Comparison of ENCODE assay signal across 29 cellular contexts in genomic region chr2:193847991-193848390, GRCh38.
"Had no signal": no experiment of that assay in that cellular context is flagged by ENCODE, and none has a peak within 500 bp of the region (broad histone marks: within the 10 kb centered on the region; RNA-seq: fewer than 3 reads in every experiment).

No MANE protein-coding gene starts in this region.

- H3K27me3 ChIP-seq: Peyer's patch, SJCRH30 had no signal

- H3K36me3 ChIP-seq: Peyer's patch, SJCRH30 had no signal

- H3K27ac Mint-ChIP-seq: activated naive CD4-positive, alpha-beta T cell treated with anti-CD3 and anti-CD28 coated beads, Interleukin-2, amount 10 ng/mL, durations not matched to agents 7 days and 5 days; activated naive CD8-positive, alpha-beta T cell treated with anti-CD3 and anti-CD28 coated beads, Interleukin-2, amount 10 ng/mL, durations not matched to agents 7 days and 5 days; IgD-negative memory B cell; T-helper 17 cell; WTC11 had no signal

- H3K4me3 ChIP-seq: Peyer's patch, SJCRH30 had no signal

- H3K4me1 Mint-ChIP-seq: activated naive CD4-positive, alpha-beta T cell treated with anti-CD3 and anti-CD28 coated beads, Interleukin-2, amount 10 ng/mL, durations not matched to agents 7 days and 5 days; activated naive CD8-positive, alpha-beta T cell treated with anti-CD3 and anti-CD28 coated beads, Interleukin-2, amount 10 ng/mL, durations not matched to agents 7 days and 5 days; IgD-negative memory B cell; T-helper 17 cell had no signal

- ATAC-seq: activated T-cell treated with anti-CD3 and anti-CD28 coated beads, Interleukin-2, amount 50 U/mL, for 4 hours; T-helper 17 cell; WTC11 had no signal

- H3K9me3 Mint-ChIP-seq: activated naive CD4-positive, alpha-beta T cell treated with anti-CD3 and anti-CD28 coated beads, Interleukin-2, amount 10 ng/mL, durations not matched to agents 7 days and 5 days; activated naive CD8-positive, alpha-beta T cell treated with anti-CD3 and anti-CD28 coated beads, Interleukin-2, amount 10 ng/mL, durations not matched to agents 7 days and 5 days; activated T-cell treated with anti-CD3 and anti-CD28 coated beads, Interleukin-2, amount 50 U/mL, for 4 hours had no signal

- H3K36me3 Mint-ChIP-seq: activated naive CD4-positive, alpha-beta T cell treated with anti-CD3 and anti-CD28 coated beads, Interleukin-2, amount 10 ng/mL, durations not matched to agents 7 days and 5 days; activated naive CD8-positive, alpha-beta T cell treated with anti-CD3 and anti-CD28 coated beads, Interleukin-2, amount 10 ng/mL, durations not matched to agents 7 days and 5 days; IgD-negative memory B cell; WTC11 had no signal

- H3K27me3 Mint-ChIP-seq: activated naive CD4-positive, alpha-beta T cell treated with anti-CD3 and anti-CD28 coated beads, Interleukin-2, amount 10 ng/mL, durations not matched to agents 7 days and 5 days; activated naive CD8-positive, alpha-beta T cell treated with anti-CD3 and anti-CD28 coated beads, Interleukin-2, amount 10 ng/mL, durations not matched to agents 7 days and 5 days; IgD-negative memory B cell; T-helper 17 cell had no signal

- H3K4me1 ChIP-seq: Peyer's patch, SJCRH30 had no signal

- H3K9me3 ChIP-seq: Peyer's patch, SJCRH30 had no signal

- H3K4me3 Mint-ChIP-seq: activated naive CD4-positive, alpha-beta T cell treated with anti-CD3 and anti-CD28 coated beads, Interleukin-2, amount 10 ng/mL, durations not matched to agents 7 days and 5 days; activated naive CD8-positive, alpha-beta T cell treated with anti-CD3 and anti-CD28 coated beads, Interleukin-2, amount 10 ng/mL, durations not matched to agents 7 days and 5 days; activated T-cell treated with anti-CD3 and anti-CD28 coated beads, Interleukin-2, amount 50 U/mL, for 4 hours; IgD-negative memory B cell; T-helper 17 cell; WTC11 had no signal

- H3K27ac ChIP-seq: Peyer's patch, RWPE1, SJCRH30 had no signal

- DNase-seq: activated CD4-positive, alpha-beta T cell treated with anti-CD3 and anti-CD28 coated beads for 48 hours; activated CD4-positive, alpha-beta T cell treated with anti-CD3 and anti-CD28 coated beads, Interleukin-2, amount 50 U/mL, for 4 hours; activated CD4-positive, CD25-positive, alpha-beta regulatory T cell treated with anti-CD3 and anti-CD28 coated beads, Interleukin-2, amount 50 U/mL, for 72 hours; activated gamma-delta T cell treated with Interleukin-2 at 50 U/mL for 16 hours; activated naive CD4-positive, alpha-beta T cell treated with anti-CD3 and anti-CD28 coated beads, Interleukin-2, amount 10 ng/mL, durations not matched to agents 7 days and 5 days; activated naive CD8-positive, alpha-beta T cell treated with anti-CD3 and anti-CD28 coated beads, Interleukin-2, amount 10 ng/mL, durations not matched to agents 7 days and 5 days; activated T-cell treated with anti-CD3 and anti-CD28 coated beads, Interleukin-2, amount 50 U/mL, for 4 hours; aorta; central memory CD4-positive, alpha-beta T cell; KG1; MV-4-11; NCI-H1092 treated with DMSO at 0.1 percent for 48 hours; NCI-H1417 treated with DMSO at 0.1 percent for 48 hours; NCI-H1694; NCI-H2029; NCI-H2171; NCI-H345; NCI-H510A; NCI-H526 treated with DMSO at 0.1 percent for 48 hours; NCI-H82; OCI-M1; Peyer's patch; Right ventricle myocardium superior; T-helper 17 cell; T-helper 9 cell had no signal
